In genomic region chr19:42401365-42402303, GRCh38 we compare ENCODE assay signal across 9 cellular contexts. TPM values are rescaled to one million over a fixed set of nuclear protein-coding genes. Genes with fewer than 3 reads are reported as not detected.
DNase-seq lines count a peak whose midpoint lies in the region; ATAC-seq, FAIRE-seq and TF ChIP-seq lines count a peak whose summit lies in the region.
"Had no signal": no experiment of that assay in that cellular context is flagged by ENCODE, and none has a peak within 500 bp of the region (broad histone marks: within the 10 kb centered on the region; RNA-seq: fewer than 3 reads in every experiment).

No MANE protein-coding gene starts in this region.

- H3K9me3 ChIP-seq in Caco-2 = no peaks in the 10 kb centered on the region
- no peaks in the 10 kb centered on the region for H3K9me3 ChIP-seq in RWPE2 (ENCODE audit: severe bottlenecking)
- no peaks in the 10 kb centered on the region for H3K9me3 ChIP-seq in neuron (ENCODE audit: low read length)
- no peaks in the 10 kb centered on the region for H3K9me3 ChIP-seq in stomach smooth muscle (ENCODE audit: control insufficient read depth in 2 of 2, low read length in 2 of 2)

- POLR2A ChIA-PET in Caco-2 (lab: Charles Lee) = no interaction called here

- no peaks in the 10 kb centered on the region for H3K27me3 Mint-ChIP-seq in Caco-2 (ENCODE audit: insufficient read depth, unreplicated experiment)

- no peak overlapping the region for H3K4me3 ChIP-seq in Caco-2 (ENCODE audit: low read depth, low read length)
- H3K4me3 ChIP-seq in RWPE2 (ENCODE audit: severe bottlenecking) = peak overlapping the region; percentile 30
- peak overlapping the region; percentile 64 for H3K4me3 ChIP-seq in neuron (ENCODE audit: low read length)
- H3K4me3 ChIP-seq in stomach smooth muscle (ENCODE audit: low read length in 2 of 2) = peak overlapping the region; percentile 66 to 77

- peak overlapping the region; percentile 62 to 77 for H3K9ac ChIP-seq in stomach smooth muscle (ENCODE audit: low read length in 2 of 2)

- intact Hi-C loops in Caco-2 (cut with micrococcal nuclease; ENCODE audit: unreplicated experiment) = no loop called here

- no peak overlapping the region for H3K4me3 Mint-ChIP-seq in Caco-2 (ENCODE audit: unreplicated experiment)

- peaks cover 40% of the 10 kb centered on the region for H3K36me3 Mint-ChIP-seq in Caco-2 (ENCODE audit: insufficient read depth, unreplicated experiment)

- no peak overlapping the region for H2AFZ ChIP-seq in neuron (ENCODE audit: low read depth, low read length)

- FAIRE-seq in frontal cortex (lab: Jason Lieb, UNC) = no peak
- FAIRE-seq: endometrium had no signal

- CTCF ChIA-PET in Caco-2 (lab: Charles Lee) = interaction anchor here (1.4 kb wide), 1 partner anchor 32 kb away, joined by 4 read pairs; no protein-coding TSS in a partner anchor

- H3K4me1 ChIP-seq in Caco-2 (0 out of 2 replicates have a peak, but pooled peaks cover 9% of the 10 kb centered on the region), RWPE2 (ENCODE audit: insufficient read depth, poor library complexity, severe bottlenecking) (no peaks in the 10 kb centered on the region), neuron (ENCODE audit: insufficient read depth, low read length) (peaks cover 26% of the 10 kb centered on the region), stomach smooth muscle (ENCODE audit: control insufficient read depth, insufficient read depth, low read length) (peaks cover 20% of the 10 kb centered on the region)

- peak; percentile 76 to 78 for TF ChIP-seq CTCF in Caco-2 (IDR thresholded peaks at IDR 0.05; ENCODE audit: insufficient read depth in 1 of 2, low read depth in 1 of 2, low read length in 1 of 2, severe bottlenecking in 1 of 2, unreplicated experiment in 1 of 2)
- TF ChIP-seq CTCF in RWPE2 (IDR thresholded peaks at IDR 0.05; ENCODE audit: poor library complexity, severe bottlenecking) = peak; percentile 90

- no TSS peak for BruUV-seq in Caco-2 (replicated peaks; lab: Mats Ljungman, UMichigan)

- H3K4me1 Mint-ChIP-seq in Caco-2 (ENCODE audit: low read depth, unreplicated experiment) = peaks cover 19% of the 10 kb centered on the region

- H3K27ac ChIP-seq in RWPE2 (ENCODE audit: poor library complexity, severe bottlenecking) (no peak overlapping the region), stomach smooth muscle (ENCODE audit: low read length) (no peak overlapping the region)

- no peaks in the 10 kb centered on the region for H3K9me3 Mint-ChIP-seq in Caco-2 (ENCODE audit: unreplicated experiment)

- DNase-seq in Caco-2 = peak; percentile 63 to 80
- DNase-seq in HuH-7.5 (ENCODE audit: low spot score) = peak; percentile 90
- no peak for DNase-seq in RWPE2 (ENCODE audit: low spot score)
- peak; percentile 50 to 69 (median 63) for DNase-seq in activated naive CD4-positive, alpha-beta T cell (lab: John Stamatoyannopoulos, UW)
- peak; percentile 71 to 79 for DNase-seq in frontal cortex (ENCODE audit: low spot score in 2 of 2)

- peak; percentile 57 for ATAC-seq in RWPE2 (ENCODE audit: low read depth)
- ATAC-seq in GM21529 (IDR thresholded peaks at IDR 0.05; ENCODE audit: unreplicated experiment) = no peak

- H3K36me3 ChIP-seq in Caco-2 (ENCODE audit: control insufficient read depth, insufficient read depth, low read length) = no peaks in the 10 kb centered on the region; the same call in 1 of the 2 replicates
- H3K36me3 ChIP-seq in RWPE2 (ENCODE audit: low read depth) = no peaks in the 10 kb centered on the region; the same call in 1 of the 2 replicates
- peaks cover 23% of the 10 kb centered on the region for H3K36me3 ChIP-seq in neuron (ENCODE audit: insufficient read depth, low read length)
- H3K36me3 ChIP-seq in stomach smooth muscle (ENCODE audit: control insufficient read depth in 2 of 2, insufficient read depth in 2 of 2, low read length in 2 of 2) = no peaks in the 10 kb centered on the region

- H3K27ac Mint-ChIP-seq in Caco-2 (ENCODE audit: unreplicated experiment) = no peak overlapping the region

- H3K27me3 ChIP-seq in Caco-2 (replicated peaks; ENCODE audit: control insufficient read depth, insufficient read depth, low read length) (no peaks in the 10 kb centered on the region), RWPE2 (ENCODE audit: insufficient read depth, poor library complexity, severe bottlenecking) (no peaks in the 10 kb centered on the region), neuron (ENCODE audit: insufficient read depth, low read length) (no peaks in the 10 kb centered on the region), stomach smooth muscle (ENCODE audit: control insufficient read depth in 1 of 2, insufficient read depth in 2 of 2, low read length in 2 of 2) (no peaks in the 10 kb centered on the region)

RNA-seq across cellular contexts. Expression of gene CNFN, which starts 11.5 kb away (rescaled TPM):
- total RNA-seq in Caco-2 (2022) = 4.1 and 5.3 TPM in 2 replicates
- not detected for total RNA-seq in frontal cortex

RNA-seq across cellular contexts. Expression of gene LIPE, which starts 25.6 kb away (rescaled TPM):
- total RNA-seq in Caco-2 (2022) (20.0 and 21.7 TPM in 2 replicates), frontal cortex (10.2 TPM)

RNA-seq across cellular contexts. Expression of gene CXCL17, which starts 41.1 kb away (rescaled TPM):
- total RNA-seq in Caco-2 (2022) (1.1 and 1.3 TPM in 2 replicates), frontal cortex (not detected)
